Comparison of ENCODE assay signal across 19 cellular contexts in the genomic region with DNA sequence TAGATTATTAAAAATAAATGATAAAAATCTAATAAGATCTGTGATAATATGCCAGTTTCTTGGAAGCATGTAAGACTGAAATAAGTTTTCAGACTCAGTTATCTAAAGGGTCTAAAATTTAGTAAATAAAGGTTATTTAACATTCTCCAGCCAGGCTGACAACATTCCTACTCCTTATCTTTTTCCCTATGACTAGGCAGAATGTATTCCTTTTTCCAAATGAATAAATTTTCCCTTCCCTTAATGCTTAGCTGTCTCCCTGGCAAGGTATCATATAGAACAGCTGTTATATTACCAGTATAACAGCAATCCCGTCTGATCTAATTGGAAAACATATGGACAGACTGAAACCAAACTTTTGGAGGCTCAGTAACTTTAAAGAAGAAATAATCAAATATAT. TPM values are rescaled to one million over a fixed set of nuclear protein-coding genes. Genes with fewer than 3 reads are reported as not detected.
DNase-seq lines count a peak whose midpoint lies in the region; ATAC-seq and TF ChIP-seq lines count a peak whose summit lies in the region.
"Had no signal": no experiment of that assay in that cellular context is flagged by ENCODE, and none has a peak within 500 bp of the region (broad histone marks: within the 10 kb centered on the region; RNA-seq: fewer than 3 reads in every experiment).

No MANE protein-coding gene starts in this region.

- ATAC-seq in GM18867 (IDR thresholded peaks at IDR 0.05; ENCODE audit: unreplicated experiment) (no peak), GM18873 (IDR thresholded peaks at IDR 0.05; ENCODE audit: low FRiP score, unreplicated experiment) (no peak)
- ATAC-seq: T-helper 17 cell had no signal

- H3K36me3 Mint-ChIP-seq in mesothelial cell of epicardium, result peaks cover 2% of the 10 kb centered on the region

- no peaks in the 10 kb centered on the region for H3K27me3 Mint-ChIP-seq in mesothelial cell of epicardium (ENCODE audit: low read depth)
- H3K27me3 Mint-ChIP-seq: CD4-positive, alpha-beta T cell; T-helper 17 cell had no signal

- peak overlapping the region; percentile 9 for H3K27ac Mint-ChIP-seq in mesothelial cell of epicardium
- H3K27ac Mint-ChIP-seq: CD4-positive, alpha-beta T cell; T-helper 17 cell had no signal

- H3K9me3 Mint-ChIP-seq in mesothelial cell of epicardium, result no peaks in the 10 kb centered on the region
- H3K9me3 Mint-ChIP-seq: CD4-positive, alpha-beta T cell had no signal

- H3K4me1 ChIP-seq in Karpas-422 (ENCODE audit: low read length), result peaks cover 92% of the 10 kb centered on the region

- peaks cover 28% of the 10 kb centered on the region for H4K20me1 ChIP-seq in Karpas-422 (ENCODE audit: insufficient read depth, low read depth, low read length)

- H3K4me1 Mint-ChIP-seq in mesothelial cell of epicardium, result peaks cover 30% of the 10 kb centered on the region

- peaks cover 71% of the 10 kb centered on the region for H3K36me3 ChIP-seq in Karpas-422 (ENCODE audit: insufficient read depth, low read length)
- H3K36me3 ChIP-seq: Peyer's patch had no signal

- H3K9me2 ChIP-seq in Karpas-422 (replicated peaks; ENCODE audit: insufficient read depth, low read length), result no peaks in the 10 kb centered on the region

- peak overlapping the region; percentile 6 for H3K4me2 ChIP-seq in Karpas-422 (ENCODE audit: low read depth, low read length, poor library complexity, severe bottlenecking)
- H3K4me2 ChIP-seq: BLaER1 treated with 17β-estradiol and CSF1 and Interleukin-3, amounts not matched to agents 10 nM and 100 nM had no signal

- no peak overlapping the region for H3K9ac ChIP-seq in Karpas-422 (ENCODE audit: low read length)
- H3K9ac ChIP-seq: BLaER1 treated with 17β-estradiol and CSF1 and Interleukin-3, amounts not matched to agents 10 nM and 100 nM had no signal

- peaks cover 97% of the 10 kb centered on the region for H3K79me2 ChIP-seq in Karpas-422 (ENCODE audit: low read length)

- peak overlapping the region; percentile 51 for H3K27ac ChIP-seq in Karpas-422 (ENCODE audit: low read length)
- H3K27ac ChIP-seq: BLaER1 treated with 17β-estradiol and CSF1 and Interleukin-3, amounts not matched to agents 10 nM and 100 nM; Peyer's patch had no signal

- no peaks in the 10 kb centered on the region for H3K9me3 ChIP-seq in Karpas-422 (ENCODE audit: low read length)
- H3K9me3 ChIP-seq: BLaER1 treated with 17β-estradiol and CSF1 and Interleukin-3, amounts not matched to agents 10 nM and 100 nM; Peyer's patch had no signal

- H2AFZ ChIP-seq in Karpas-422 (ENCODE audit: low read length), result no peak overlapping the region

- DNase-seq in DMS 273 (lab: John Stamatoyannopoulos, UW; ENCODE audit: unreplicated experiment), result peak; percentile 79
- no peak for DNase-seq in Karpas-422
- peak; percentile 20 for DNase-seq in NCI-H69 (lab: John Stamatoyannopoulos, UW)
- DNase-seq in mesothelial cell of epicardium (ENCODE audit: low spot score in 2 of 2, unreplicated experiment in 2 of 2), result no peak
- no peak for DNase-seq in HK-2 (ENCODE audit: unreplicated experiment)
- DNase-seq: AML-193; CD4-positive, alpha-beta T cell; H7; KG1; MM.1S; NCI-H2081; NCI-H345; NCI-H774; Peyer's patch; SHP77 treated with DMSO at 0.1 percent for 48 hours; T-helper 17 cell had no signal

- H3K4me3 ChIP-seq in Karpas-422 (ENCODE audit: low read length), result no peak overlapping the region
- H3K4me3 ChIP-seq: BLaER1 treated with 17β-estradiol and CSF1 and Interleukin-3, amounts not matched to agents 10 nM and 100 nM; Peyer's patch had no signal

- H3K4me3 Mint-ChIP-seq in mesothelial cell of epicardium, result no peak overlapping the region
- H3K4me3 Mint-ChIP-seq: CD4-positive, alpha-beta T cell; T-helper 17 cell had no signal

- no peaks in the 10 kb centered on the region for H3K27me3 ChIP-seq in Karpas-422 (ENCODE audit: low read length)
- H3K27me3 ChIP-seq: BLaER1 treated with 17β-estradiol and CSF1 and Interleukin-3, amounts not matched to agents 10 nM and 100 nM; Peyer's patch had no signal

- no peak for TF ChIP-seq CTCF in mesothelial cell of epicardium (IDR thresholded peaks at IDR 0.05; ENCODE audit: unreplicated experiment)

RNA-seq across cellular contexts. Expression of a gene that starts 13.0 kb away (rescaled TPM):
- 55.4 and 86.6 TPM in 2 replicates for total RNA-seq in Karpas-422 (2014; rRNA removed; shearing (Covaris generic); ENCODE audit: low replicate concordance)
- total RNA-seq in mesothelial cell of epicardium, result 15.7 to 16.3 TPM (median 15.7 TPM) in 3 replicates

Comparison
In these comparisons a context has a peak if more than half of its experiments do, and no peak if none do; other contexts are left out.
1. DNase-seq: peak in DMS 273 (single experiment) and NCI-H69 (single experiment); none in Karpas-422 (single experiment), mesothelial cell of epicardium (0 of 2) and HK-2 (single experiment).